Comparison of ENCODE assay signal across 1 cellular context in the genomic region with DNA sequence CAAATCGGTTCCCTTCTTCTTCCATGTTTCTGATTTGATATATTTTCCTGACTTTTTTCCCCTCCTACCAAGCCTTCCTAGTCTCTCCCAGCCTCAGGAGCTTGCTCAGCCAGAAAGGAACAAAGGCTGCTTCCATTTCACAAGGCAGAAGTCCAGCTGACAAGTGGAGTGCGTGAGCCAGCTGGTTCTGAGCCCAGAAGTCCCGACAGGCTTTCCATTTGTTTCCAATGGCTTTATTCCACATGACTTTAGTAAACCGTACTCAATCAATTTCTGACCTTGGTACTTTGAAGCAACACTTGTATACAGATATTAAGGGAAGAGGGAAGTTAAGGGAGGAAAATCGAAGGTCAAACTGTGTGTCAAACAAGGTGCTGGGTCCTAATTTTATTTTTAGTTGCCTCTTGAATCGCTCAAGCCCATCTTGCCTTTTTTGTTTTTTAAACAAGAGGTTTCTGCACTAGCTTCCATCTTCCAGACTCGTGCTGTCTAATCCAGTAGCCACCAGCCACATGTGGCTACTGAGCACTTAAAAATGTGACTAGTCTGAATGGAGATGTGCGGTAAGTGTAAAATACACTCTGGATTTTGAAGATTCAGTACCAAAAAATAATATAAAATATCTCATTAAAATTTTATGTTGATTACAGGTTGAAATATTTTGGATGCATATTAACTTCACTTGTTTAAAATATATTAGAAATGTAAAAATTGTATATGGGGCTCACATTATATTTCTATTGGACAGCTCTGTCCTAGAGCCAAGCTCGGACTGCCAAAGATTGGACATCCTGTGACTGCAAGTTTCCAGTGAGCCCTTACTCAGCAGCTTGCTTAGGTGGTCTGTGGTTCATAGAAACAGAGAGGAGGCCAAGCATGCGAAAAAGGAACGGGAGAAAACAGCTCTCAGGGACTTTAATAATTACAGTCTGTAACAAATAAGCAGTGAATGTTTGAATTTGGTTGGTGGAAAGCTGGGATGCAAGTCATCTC.
TF ChIP-seq lines count a peak whose summit lies in the region.

No MANE protein-coding gene starts in this region.

TF ChIP-seq in H1, 55 proteins besides CTCF, POLR2A, EP300 and RAD21 (continued from another document):
- TF ChIP-seq, protein P1, sequence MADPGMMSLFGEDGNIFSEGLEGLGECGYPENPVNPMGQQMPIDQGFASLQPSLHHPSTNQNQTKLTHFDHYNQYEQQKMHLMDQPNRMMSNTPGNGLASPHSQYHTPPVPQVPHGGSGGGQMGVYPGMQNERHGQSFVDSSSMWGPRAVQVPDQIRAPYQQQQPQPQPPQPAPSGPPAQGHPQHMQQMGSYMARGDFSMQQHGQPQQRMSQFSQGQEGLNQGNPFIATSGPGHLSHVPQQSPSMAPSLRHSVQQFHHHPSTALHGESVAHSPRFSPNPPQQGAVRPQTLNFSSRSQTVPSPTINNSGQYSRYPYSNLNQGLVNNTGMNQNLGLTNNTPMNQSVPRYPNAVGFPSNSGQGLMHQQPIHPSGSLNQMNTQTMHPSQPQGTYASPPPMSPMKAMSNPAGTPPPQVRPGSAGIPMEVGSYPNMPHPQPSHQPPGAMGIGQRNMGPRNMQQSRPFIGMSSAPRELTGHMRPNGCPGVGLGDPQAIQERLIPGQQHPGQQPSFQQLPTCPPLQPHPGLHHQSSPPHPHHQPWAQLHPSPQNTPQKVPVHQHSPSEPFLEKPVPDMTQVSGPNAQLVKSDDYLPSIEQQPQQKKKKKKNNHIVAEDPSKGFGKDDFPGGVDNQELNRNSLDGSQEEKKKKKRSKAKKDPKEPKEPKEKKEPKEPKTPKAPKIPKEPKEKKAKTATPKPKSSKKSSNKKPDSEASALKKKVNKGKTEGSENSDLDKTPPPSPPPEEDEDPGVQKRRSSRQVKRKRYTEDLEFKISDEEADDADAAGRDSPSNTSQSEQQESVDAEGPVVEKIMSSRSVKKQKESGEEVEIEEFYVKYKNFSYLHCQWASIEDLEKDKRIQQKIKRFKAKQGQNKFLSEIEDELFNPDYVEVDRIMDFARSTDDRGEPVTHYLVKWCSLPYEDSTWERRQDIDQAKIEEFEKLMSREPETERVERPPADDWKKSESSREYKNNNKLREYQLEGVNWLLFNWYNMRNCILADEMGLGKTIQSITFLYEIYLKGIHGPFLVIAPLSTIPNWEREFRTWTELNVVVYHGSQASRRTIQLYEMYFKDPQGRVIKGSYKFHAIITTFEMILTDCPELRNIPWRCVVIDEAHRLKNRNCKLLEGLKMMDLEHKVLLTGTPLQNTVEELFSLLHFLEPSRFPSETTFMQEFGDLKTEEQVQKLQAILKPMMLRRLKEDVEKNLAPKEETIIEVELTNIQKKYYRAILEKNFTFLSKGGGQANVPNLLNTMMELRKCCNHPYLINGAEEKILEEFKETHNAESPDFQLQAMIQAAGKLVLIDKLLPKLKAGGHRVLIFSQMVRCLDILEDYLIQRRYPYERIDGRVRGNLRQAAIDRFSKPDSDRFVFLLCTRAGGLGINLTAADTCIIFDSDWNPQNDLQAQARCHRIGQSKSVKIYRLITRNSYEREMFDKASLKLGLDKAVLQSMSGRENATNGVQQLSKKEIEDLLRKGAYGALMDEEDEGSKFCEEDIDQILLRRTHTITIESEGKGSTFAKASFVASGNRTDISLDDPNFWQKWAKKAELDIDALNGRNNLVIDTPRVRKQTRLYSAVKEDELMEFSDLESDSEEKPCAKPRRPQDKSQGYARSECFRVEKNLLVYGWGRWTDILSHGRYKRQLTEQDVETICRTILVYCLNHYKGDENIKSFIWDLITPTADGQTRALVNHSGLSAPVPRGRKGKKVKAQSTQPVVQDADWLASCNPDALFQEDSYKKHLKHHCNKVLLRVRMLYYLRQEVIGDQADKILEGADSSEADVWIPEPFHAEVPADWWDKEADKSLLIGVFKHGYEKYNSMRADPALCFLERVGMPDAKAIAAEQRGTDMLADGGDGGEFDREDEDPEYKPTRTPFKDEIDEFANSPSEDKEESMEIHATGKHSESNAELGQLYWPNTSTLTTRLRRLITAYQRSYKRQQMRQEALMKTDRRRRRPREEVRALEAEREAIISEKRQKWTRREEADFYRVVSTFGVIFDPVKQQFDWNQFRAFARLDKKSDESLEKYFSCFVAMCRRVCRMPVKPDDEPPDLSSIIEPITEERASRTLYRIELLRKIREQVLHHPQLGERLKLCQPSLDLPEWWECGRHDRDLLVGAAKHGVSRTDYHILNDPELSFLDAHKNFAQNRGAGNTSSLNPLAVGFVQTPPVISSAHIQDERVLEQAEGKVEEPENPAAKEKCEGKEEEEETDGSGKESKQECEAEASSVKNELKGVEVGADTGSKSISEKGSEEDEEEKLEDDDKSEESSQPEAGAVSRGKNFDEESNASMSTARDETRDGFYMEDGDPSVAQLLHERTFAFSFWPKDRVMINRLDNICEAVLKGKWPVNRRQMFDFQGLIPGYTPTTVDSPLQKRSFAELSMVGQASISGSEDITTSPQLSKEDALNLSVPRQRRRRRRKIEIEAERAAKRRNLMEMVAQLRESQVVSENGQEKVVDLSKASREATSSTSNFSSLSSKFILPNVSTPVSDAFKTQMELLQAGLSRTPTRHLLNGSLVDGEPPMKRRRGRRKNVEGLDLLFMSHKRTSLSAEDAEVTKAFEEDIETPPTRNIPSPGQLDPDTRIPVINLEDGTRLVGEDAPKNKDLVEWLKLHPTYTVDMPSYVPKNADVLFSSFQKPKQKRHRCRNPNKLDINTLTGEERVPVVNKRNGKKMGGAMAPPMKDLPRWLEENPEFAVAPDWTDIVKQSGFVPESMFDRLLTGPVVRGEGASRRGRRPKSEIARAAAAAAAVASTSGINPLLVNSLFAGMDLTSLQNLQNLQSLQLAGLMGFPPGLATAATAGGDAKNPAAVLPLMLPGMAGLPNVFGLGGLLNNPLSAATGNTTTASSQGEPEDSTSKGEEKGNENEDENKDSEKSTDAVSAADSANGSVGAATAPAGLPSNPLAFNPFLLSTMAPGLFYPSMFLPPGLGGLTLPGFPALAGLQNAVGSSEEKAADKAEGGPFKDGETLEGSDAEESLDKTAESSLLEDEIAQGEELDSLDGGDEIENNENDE (IDR thresholded peaks at IDR 0.05; ENCODE audit: insufficient replicate concordance, low read length): no peak
- TF ChIP-seq SP2 (IDR thresholded peaks at IDR 0.05; ENCODE audit: low read length): no peak
- TF ChIP-seq CBX5 (IDR thresholded peaks at IDR 0.05; ENCODE audit: low read depth, low read length): no peak
- no peak for TF ChIP-seq SP4 (IDR thresholded peaks at IDR 0.05; ENCODE audit: low read length)
TF ChIP-seq in H1: peak in this region for 0.
